17 cellular contexts compared by ENCODE assay signal in genomic region chr12:43310596-43310995, GRCh38.
"Had no signal": no experiment of that assay in that cellular context is flagged by ENCODE, and none has a peak within 500 bp of the region (broad histone marks: within the 10 kb centered on the region; RNA-seq: fewer than 3 reads in every experiment).

No MANE protein-coding gene starts in this region.

- ATAC-seq: activated CD8-positive, alpha-beta T cell treated with anti-CD3 and anti-CD28 coated beads for 36 hours; activated T-cell treated with anti-CD3 and anti-CD28 coated beads, Interleukin-2, amount 50 U/mL, for 4 hours; left colon; lower lobe of right lung had no signal

- H2AFZ ChIP-seq: parathyroid adenoma had no signal

- H3K9ac ChIP-seq: parathyroid adenoma had no signal

- DNase-seq: activated B cell treated with CpG ODN at 0.5 μM for 24 hours; activated CD4-positive, alpha-beta T cell treated with anti-CD3 and anti-CD28 coated beads for 48 hours; activated CD8-positive, alpha-beta T cell treated with anti-CD3 and anti-CD28 coated beads for 36 hours; activated gamma-delta T cell treated with Interleukin-2 at 50 U/mL for 16 hours; activated naive CD8-positive, alpha-beta T cell treated with anti-CD3 and anti-CD28 coated beads for 36 hours; activated T-cell treated with anti-CD3 and anti-CD28 coated beads, Interleukin-2, amount 50 U/mL, for 4 hours; amygdala; dermis blood vessel endothelial cell; endodermal cell; erythroblast; left colon; lower lobe of right lung; naive B cell; stimulated activated CD4-positive, alpha-beta T cell treated with anti-CD3 and anti-CD28 coated beads, Interleukin-4, amount 100 ng/mL, for 24 hours; stimulated activated naive CD4-positive, alpha-beta T cell had no signal

- H3K4me1 ChIP-seq: lower lobe of right lung, parathyroid adenoma, tibial nerve had no signal

- H3K79me2 ChIP-seq: parathyroid adenoma had no signal

- H3K9me3 ChIP-seq: lower lobe of right lung, tibial nerve had no signal

- H3K27me3 ChIP-seq: tibial nerve had no signal

- H3K27ac ChIP-seq: lower lobe of right lung, parathyroid adenoma, tibial nerve had no signal

- H3K36me3 ChIP-seq: lower lobe of right lung, tibial nerve had no signal

- H3K4me3 ChIP-seq: lower lobe of right lung, tibial nerve had no signal
